Comparison of ENCODE assay signal across 13 cellular contexts in the genomic region with DNA sequence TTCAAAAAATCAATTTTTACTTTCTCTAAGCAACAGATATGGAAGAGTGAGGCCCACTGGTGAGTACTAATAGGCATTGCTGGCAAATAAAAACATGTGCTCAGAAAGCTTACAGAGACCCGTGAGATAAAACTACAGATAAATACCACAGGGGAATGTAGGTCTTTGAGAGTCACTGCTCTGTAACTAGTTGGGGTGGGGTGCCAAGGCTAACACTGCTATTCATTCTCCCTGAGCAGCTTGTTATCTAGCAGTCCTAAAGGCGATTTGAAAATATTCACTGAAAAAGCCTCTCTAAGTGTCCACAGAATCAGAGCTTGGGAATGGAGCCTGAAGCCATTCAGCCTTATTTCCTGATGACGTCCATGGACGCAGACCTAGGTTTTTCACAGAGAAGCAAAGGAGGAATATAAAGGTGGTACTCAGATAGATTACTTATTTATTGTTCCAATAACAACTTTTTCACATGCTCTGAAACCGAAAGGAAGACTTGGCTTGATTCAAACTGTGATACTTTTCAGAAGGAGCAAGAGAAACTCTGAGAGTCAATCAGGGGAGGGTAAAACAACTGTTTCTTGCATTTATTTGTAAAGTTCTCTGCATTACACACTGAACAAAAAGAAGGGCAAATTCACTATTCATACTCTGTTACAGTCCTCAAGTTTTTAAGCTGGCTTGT.
"Had no signal": no experiment of that assay in that cellular context is flagged by ENCODE, and none has a peak within 500 bp of the region (broad histone marks: within the 10 kb centered on the region; RNA-seq: fewer than 3 reads in every experiment).

No MANE protein-coding gene starts in this region.

- ATAC-seq: activated CD4-positive, CD25-positive, alpha-beta regulatory T cell treated with anti-CD3 and anti-CD28 coated beads, Interleukin-2, amount 50 U/mL, for 24 hours; natural killer cell; stimulated activated memory B cell treated with anti-CD40 and anti-IgM and Interleukin-4, amounts not matched to agents 10 μg/mL and 1 μg/mL and 100 μg/mL, for 72 hours had no signal

- H3K9me3 Mint-ChIP-seq: activated naive CD4-positive, alpha-beta T cell treated with anti-CD3 and anti-CD28 coated beads, Interleukin-2, amount 10 ng/mL, durations not matched to agents 7 days and 5 days; memory B cell; stimulated activated memory B cell treated with anti-CD40 and anti-IgM and Interleukin-4, amounts not matched to agents 10 μg/mL and 1 μg/mL and 100 μg/mL, for 72 hours had no signal

- H3K27me3 Mint-ChIP-seq: memory B cell; stimulated activated memory B cell treated with anti-CD40 and anti-IgM and Interleukin-4, amounts not matched to agents 10 μg/mL and 1 μg/mL and 100 μg/mL, for 72 hours had no signal

- DNase-seq: activated CD4-positive, alpha-beta T cell treated with anti-CD3 and anti-CD28 coated beads, Interleukin-2, amount 50 U/mL, for 48 hours; activated naive CD4-positive, alpha-beta T cell treated with anti-CD3 and anti-CD28 coated beads, Interleukin-2, amount 10 ng/mL, durations not matched to agents 7 days and 5 days; caudate nucleus; colonic mucosa; foreskin fibroblast; hippocampal formation; left ventricle myocardium inferior; natural killer cell; stimulated activated CD4-positive, alpha-beta T cell treated with anti-CD3 and anti-CD28 coated beads, Interleukin-2, amount 100 ng/mL, for 48 hours; T1000 had no signal

- H3K4me3 Mint-ChIP-seq: activated naive CD4-positive, alpha-beta T cell treated with anti-CD3 and anti-CD28 coated beads, Interleukin-2, amount 10 ng/mL, durations not matched to agents 7 days and 5 days; memory B cell; natural killer cell; stimulated activated memory B cell treated with anti-CD40 and anti-IgM and Interleukin-4, amounts not matched to agents 10 μg/mL and 1 μg/mL and 100 μg/mL, for 72 hours had no signal

- H3K36me3 Mint-ChIP-seq: activated naive CD4-positive, alpha-beta T cell treated with anti-CD3 and anti-CD28 coated beads, Interleukin-2, amount 10 ng/mL, durations not matched to agents 7 days and 5 days; memory B cell; natural killer cell; stimulated activated memory B cell treated with anti-CD40 and anti-IgM and Interleukin-4, amounts not matched to agents 10 μg/mL and 1 μg/mL and 100 μg/mL, for 72 hours had no signal

- H3K4me1 Mint-ChIP-seq: activated naive CD4-positive, alpha-beta T cell treated with anti-CD3 and anti-CD28 coated beads, Interleukin-2, amount 10 ng/mL, durations not matched to agents 7 days and 5 days; memory B cell; natural killer cell; stimulated activated memory B cell treated with anti-CD40 and anti-IgM and Interleukin-4, amounts not matched to agents 10 μg/mL and 1 μg/mL and 100 μg/mL, for 72 hours had no signal

- H3K27ac Mint-ChIP-seq: activated naive CD4-positive, alpha-beta T cell treated with anti-CD3 and anti-CD28 coated beads, Interleukin-2, amount 10 ng/mL, durations not matched to agents 7 days and 5 days; memory B cell; natural killer cell; stimulated activated memory B cell treated with anti-CD40 and anti-IgM and Interleukin-4, amounts not matched to agents 10 μg/mL and 1 μg/mL and 100 μg/mL, for 72 hours had no signal
